8 cellular contexts compared by ENCODE assay signal in genomic region chr7:40329601-40330153, GRCh38.
A peak's percentile ranks its signal among the peaks of the same experiment; 100 is the strongest.
DNase-seq lines count a peak whose midpoint lies in the region; ATAC-seq, FAIRE-seq and TF ChIP-seq lines count a peak whose summit lies in the region.

No MANE protein-coding gene starts in this region.

- peak; percentile 82 to 88 for TF ChIP-seq RAD21 in K562 (CRISPR knock-in tag; conservative IDR thresholded peaks at IDR 0.05 in 1 of 2, IDR thresholded peaks at IDR 0.05 in 1 of 2)

- CTCF ChIA-PET in K562 (lab: Yijun Ruan, JAX; ENCODE audit: low intra/inter-chr PET ratio) = interaction anchor here (0.7 to 1.4 kb wide), 3 partner anchors 351 to 1367 kb away, joined by 3 read pairs; no protein-coding TSS in a partner anchor

- DNase-seq in HFFc6 = peak; percentile 58
- peak; percentile 65 for DNase-seq in NCI-H2171 treated with DMSO at 0.1 percent for 48 hours (lab: John Stamatoyannopoulos, UW)
- peak; percentile 32 to 59 (median 38) for DNase-seq in K562 (ENCODE audit: extremely low read depth in 1 of 4, low spot score in 3 of 4)
- DNase-seq in immature natural killer cell = peak; percentile 3 to 10 (median 4)
- no peak for DNase-seq in tibial nerve (ENCODE audit: low spot score in 2 of 2)
- no peak for DNase-seq in activated T-helper 2 cell treated with anti-CD3 and anti-CD28 coated beads, Interferon-gamma antibody, Interleukin-2, Interleukin-4, amounts not matched to agents 10 μg/mL and 5 μg/mL and 100 μg/mL, durations not matched to agents 14 hours and 24 hours and 36 hours (ENCODE audit: low spot score)
- DNase-seq in activated naive CD4-positive, alpha-beta T cell treated with anti-CD3 and anti-CD28 coated beads, Interleukin-2, amount 50 U/mL, for 16 hours = no peak

- H3K27ac ChIP-seq in K562 (ENCODE audit: extremely low read depth, low read depth, low read length) (no peak overlapping the region), tibial nerve (no peak overlapping the region)

- TF ChIP-seq CTCF in HFFc6 (IDR thresholded peaks at IDR 0.05) (peak; percentile 94), K562 (IDR thresholded peaks at IDR 0.05 in 2 of 3, conservative IDR thresholded peaks at IDR 0.05 in 1 of 3; ENCODE audit: insufficient read depth in 2 of 3, low read depth in 1 of 3, low read length in 3 of 3) (peak; percentile 33 to 71 (median 63); a peak in 5 of 6 replicates), tibial nerve (IDR thresholded peaks at IDR 0.05) (peak; percentile 60 to 75 (median 71))

- peaks cover 33% of the 10 kb centered on the region for H3K4me1 Mint-ChIP-seq in HFFc6 (ENCODE audit: low read depth)
- H3K4me1 Mint-ChIP-seq in immature natural killer cell = no peaks in the 10 kb centered on the region
- no peaks in the 10 kb centered on the region for H3K4me1 Mint-ChIP-seq in activated T-helper 2 cell treated with anti-CD3 and anti-CD28 coated beads, Interferon-gamma antibody, Interleukin-2, Interleukin-4, amounts not matched to agents 10 μg/mL and 5 μg/mL and 100 μg/mL, durations not matched to agents 14 hours and 24 hours and 36 hours (ENCODE audit: low read depth)

- H3K27ac Mint-ChIP-seq in HFFc6 (no peak overlapping the region), immature natural killer cell (no peak overlapping the region)
- no peak overlapping the region for H3K27ac Mint-ChIP-seq in activated T-helper 2 cell treated with anti-CD3 and anti-CD28 coated beads, Interferon-gamma antibody, Interleukin-2, Interleukin-4, amounts not matched to agents 10 μg/mL and 5 μg/mL and 100 μg/mL, durations not matched to agents 14 hours and 24 hours and 36 hours

- H3K27me3 ChIP-seq in K562 (ENCODE audit: control insufficient read depth in 2 of 2, insufficient read depth in 2 of 2, low read length in 2 of 2) (no peaks in the 10 kb centered on the region), tibial nerve (no peaks in the 10 kb centered on the region)

- H3K4me3 Mint-ChIP-seq in HFFc6 = no peak overlapping the region
- no peak overlapping the region for H3K4me3 Mint-ChIP-seq in immature natural killer cell
- H3K4me3 Mint-ChIP-seq in activated T-helper 2 cell treated with anti-CD3 and anti-CD28 coated beads, Interferon-gamma antibody, Interleukin-2, Interleukin-4, amounts not matched to agents 10 μg/mL and 5 μg/mL and 100 μg/mL, durations not matched to agents 14 hours and 24 hours and 36 hours (ENCODE audit: low read depth) = no peak overlapping the region

- no peak for TF ChIP-seq EP300 in K562 (IDR thresholded peaks at IDR 0.05; ENCODE audit: low read length)
- no peak for TF ChIP-seq EP300 in tibial nerve (IDR thresholded peaks at IDR 0.05)

- H3K36me3 ChIP-seq in K562 (ENCODE audit: control insufficient read depth, insufficient read depth, low read length) = no peaks in the 10 kb centered on the region
- H3K36me3 ChIP-seq in tibial nerve = no peaks in the 10 kb centered on the region

- peak; percentile 60; the same call in 2 of the 3 replicates for ATAC-seq in K562

- peak; percentile 92 for FAIRE-seq in G401.6 (lab: Jason Lieb, UNC)
- FAIRE-seq in K562 (lab: Jason Lieb, UNC) = peak; percentile 81

- H4K20me1 ChIP-seq in K562 (replicated peaks; ENCODE audit: control insufficient read depth, insufficient read depth, low read length) = no peaks in the 10 kb centered on the region

- in situ Hi-C loops in K562 (cut with MboI) = no loop called here

- POLR2A ChIA-PET in K562 (lab: Yijun Ruan, JAX) = no interaction called here

- BruUV-seq in K562 (replicated peaks; lab: Mats Ljungman, UMichigan) = no TSS peak

- no peaks in the 10 kb centered on the region for H3K9me3 Mint-ChIP-seq in HFFc6
- H3K9me3 Mint-ChIP-seq in immature natural killer cell = no peaks in the 10 kb centered on the region
- no peaks in the 10 kb centered on the region for H3K9me3 Mint-ChIP-seq in activated T-helper 2 cell treated with anti-CD3 and anti-CD28 coated beads, Interferon-gamma antibody, Interleukin-2, Interleukin-4, amounts not matched to agents 10 μg/mL and 5 μg/mL and 100 μg/mL, durations not matched to agents 14 hours and 24 hours and 36 hours

- no peak overlapping the region for H3K4me2 ChIP-seq in K562 (ENCODE audit: insufficient read depth, low read length)

- H3K79me2 ChIP-seq in K562 (ENCODE audit: control insufficient read depth, insufficient read depth, low read length) = no peaks in the 10 kb centered on the region

- H3K27me3 Mint-ChIP-seq in HFFc6 (ENCODE audit: insufficient read depth) (no peaks in the 10 kb centered on the region), immature natural killer cell (ENCODE audit: low read depth in 3 of 3) (no peaks in the 10 kb centered on the region)
- H3K27me3 Mint-ChIP-seq in activated T-helper 2 cell treated with anti-CD3 and anti-CD28 coated beads, Interferon-gamma antibody, Interleukin-2, Interleukin-4, amounts not matched to agents 10 μg/mL and 5 μg/mL and 100 μg/mL, durations not matched to agents 14 hours and 24 hours and 36 hours (ENCODE audit: low read depth) = no peaks in the 10 kb centered on the region

- H3K4me3 ChIP-seq in K562 = no peak overlapping the region
- no peak overlapping the region for H3K4me3 ChIP-seq in tibial nerve

- TF ChIP-seq POLR2A in K562 (conservative IDR thresholded peaks at IDR 0.05) (no peak), tibial nerve (IDR thresholded peaks at IDR 0.05) (no peak)

- H3K9me3 ChIP-seq in K562 (replicated peaks; ENCODE audit: control insufficient read depth, insufficient read depth, low read depth, low read length) = no peaks in the 10 kb centered on the region
- no peaks in the 10 kb centered on the region for H3K9me3 ChIP-seq in tibial nerve

- H3K9ac ChIP-seq in K562 (ENCODE audit: insufficient read depth in 1 of 2, low read depth in 2 of 2, low read length in 2 of 2) = no peak overlapping the region

- 62% methylated on average over 1 of the region's 1 CpG for WGBS in K562 (ENCODE audit: insufficient coverage, low coverage, missing lambda C conversion rate)
- WGBS in tibial nerve, 2 donors = 36 to 71% methylated on average over 1 of the region's 1 CpG

- H3K9me1 ChIP-seq in K562 (ENCODE audit: control insufficient read depth, insufficient read depth, low read length) = no peaks in the 10 kb centered on the region

- intact Hi-C loops in K562 (cut with micrococcal nuclease) = loop anchor here (2.0 to 10.0 kb wide), 6 partner anchors 27 to 1383 kb away; no protein-coding TSS in a partner anchor
- intact Hi-C loops in activated T-helper 2 cell treated with anti-CD3 and anti-CD28 coated beads, Interferon-gamma antibody, Interleukin-2, Interleukin-4, amounts not matched to agents 10 μg/mL and 5 μg/mL and 100 μg/mL, durations not matched to agents 14 hours and 24 hours and 36 hours (cut with micrococcal nuclease) = loop anchor here (5.0 kb wide), 1 partner anchor 433 kb away; no protein-coding TSS in a partner anchor

- H3K4me1 ChIP-seq in K562 (replicated peaks in 1 of 2; ENCODE audit: control insufficient read depth in 2 of 2, insufficient read depth in 2 of 2, low read length in 2 of 2) (no peaks in the 10 kb centered on the region), tibial nerve (peaks cover 0 to 9% (median 0%) of the 10 kb centered on the region in 4 donors)

- H2AFZ ChIP-seq in K562 (ENCODE audit: low read depth, low read length) = no peak overlapping the region

- peaks cover 4% of the 10 kb centered on the region; the same call in 1 of the 2 replicates for H3K36me3 Mint-ChIP-seq in HFFc6 (ENCODE audit: low read depth)
- no peaks in the 10 kb centered on the region for H3K36me3 Mint-ChIP-seq in immature natural killer cell
- no peaks in the 10 kb centered on the region for H3K36me3 Mint-ChIP-seq in activated T-helper 2 cell treated with anti-CD3 and anti-CD28 coated beads, Interferon-gamma antibody, Interleukin-2, Interleukin-4, amounts not matched to agents 10 μg/mL and 5 μg/mL and 100 μg/mL, durations not matched to agents 14 hours and 24 hours and 36 hours (ENCODE audit: low read depth)

TF ChIP-seq in K562, 482 proteins besides CTCF, POLR2A, EP300 and RAD21:
- TF ChIP-seq SMC3 (conservative IDR thresholded peaks at IDR 0.05; ENCODE audit: insufficient read depth, low read depth, low read length) = peak; percentile 48
- TF ChIP-seq FOXK2 (conservative IDR thresholded peaks at IDR 0.05 in 1 of 2, IDR thresholded peaks at IDR 0.05 in 1 of 2; ENCODE audit: low read depth in 2 of 2) = peak; percentile 70 to 73
- peak; percentile 57 for TF ChIP-seq DEAF1 (CRISPR knock-in tag; IDR thresholded peaks at IDR 0.05)
- TF ChIP-seq, protein P1, sequence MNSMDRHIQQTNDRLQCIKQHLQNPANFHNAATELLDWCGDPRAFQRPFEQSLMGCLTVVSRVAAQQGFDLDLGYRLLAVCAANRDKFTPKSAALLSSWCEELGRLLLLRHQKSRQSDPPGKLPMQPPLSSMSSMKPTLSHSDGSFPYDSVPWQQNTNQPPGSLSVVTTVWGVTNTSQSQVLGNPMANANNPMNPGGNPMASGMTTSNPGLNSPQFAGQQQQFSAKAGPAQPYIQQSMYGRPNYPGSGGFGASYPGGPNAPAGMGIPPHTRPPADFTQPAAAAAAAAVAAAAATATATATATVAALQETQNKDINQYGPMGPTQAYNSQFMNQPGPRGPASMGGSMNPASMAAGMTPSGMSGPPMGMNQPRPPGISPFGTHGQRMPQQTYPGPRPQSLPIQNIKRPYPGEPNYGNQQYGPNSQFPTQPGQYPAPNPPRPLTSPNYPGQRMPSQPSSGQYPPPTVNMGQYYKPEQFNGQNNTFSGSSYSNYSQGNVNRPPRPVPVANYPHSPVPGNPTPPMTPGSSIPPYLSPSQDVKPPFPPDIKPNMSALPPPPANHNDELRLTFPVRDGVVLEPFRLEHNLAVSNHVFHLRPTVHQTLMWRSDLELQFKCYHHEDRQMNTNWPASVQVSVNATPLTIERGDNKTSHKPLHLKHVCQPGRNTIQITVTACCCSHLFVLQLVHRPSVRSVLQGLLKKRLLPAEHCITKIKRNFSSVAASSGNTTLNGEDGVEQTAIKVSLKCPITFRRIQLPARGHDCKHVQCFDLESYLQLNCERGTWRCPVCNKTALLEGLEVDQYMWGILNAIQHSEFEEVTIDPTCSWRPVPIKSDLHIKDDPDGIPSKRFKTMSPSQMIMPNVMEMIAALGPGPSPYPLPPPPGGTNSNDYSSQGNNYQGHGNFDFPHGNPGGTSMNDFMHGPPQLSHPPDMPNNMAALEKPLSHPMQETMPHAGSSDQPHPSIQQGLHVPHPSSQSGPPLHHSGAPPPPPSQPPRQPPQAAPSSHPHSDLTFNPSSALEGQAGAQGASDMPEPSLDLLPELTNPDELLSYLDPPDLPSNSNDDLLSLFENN (IDR thresholded peaks at IDR 0.05; ENCODE audit: low read depth in 2 of 2, low read length in 2 of 2) = no peak

Comparison
In these comparisons a context has a peak if more than half of its experiments do, and no peak if none do; other contexts are left out.
1. DNase-seq: peak in HFFc6 (single experiment), NCI-H2171 treated with DMSO at 0.1 percent for 48 hours (single experiment), K562 (4 of 4) and immature natural killer cell (3 of 3); none in tibial nerve (0 of 2), activated T-helper 2 cell treated with anti-CD3 and anti-CD28 coated beads, Interferon-gamma antibody, Interleukin-2, Interleukin-4, amounts not matched to agents 10 μg/mL and 5 μg/mL and 100 μg/mL, durations not matched to agents 14 hours and 24 hours and 36 hours (single experiment) and activated naive CD4-positive, alpha-beta T cell treated with anti-CD3 and anti-CD28 coated beads, Interleukin-2, amount 50 U/mL, for 16 hours (single experiment).
2. Peak in every context shown above with its lines, with median percentiles within 50 percentile points of each other: CTCF ChIP-seq.